9 cellular contexts compared by ENCODE assay signal in the genomic region with DNA sequence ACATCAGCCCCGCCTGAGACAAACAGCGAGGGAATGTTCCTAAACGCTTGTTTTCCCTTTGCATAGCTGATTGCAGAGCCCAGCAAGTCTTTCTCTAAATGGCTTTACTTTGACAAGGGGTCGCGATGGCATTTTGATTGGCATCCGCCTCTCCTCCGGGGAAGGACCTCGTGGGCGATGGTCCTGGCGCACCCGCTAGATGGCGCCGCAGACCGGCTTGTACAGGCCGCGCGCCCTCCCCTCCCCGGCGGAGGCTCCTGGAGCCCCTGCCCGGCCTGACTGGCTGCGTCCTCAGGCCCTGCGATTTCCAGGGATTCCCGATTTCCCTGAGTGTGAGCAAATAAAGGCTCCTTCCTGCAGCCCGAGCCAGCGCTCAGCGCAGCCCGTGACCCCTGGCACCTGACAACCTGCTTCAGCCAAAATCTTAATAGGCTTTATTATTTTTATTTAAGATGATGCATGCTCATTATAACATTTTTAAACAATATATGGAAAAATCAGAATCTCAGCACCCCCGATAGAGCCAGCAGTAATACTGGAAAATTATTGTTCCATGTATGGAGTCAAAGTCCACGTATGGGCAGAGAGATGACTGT.
DNase-seq lines count a peak whose midpoint lies in the region; ATAC-seq and TF ChIP-seq lines count a peak whose summit lies in the region.
"Had no signal": no experiment of that assay in that cellular context is flagged by ENCODE, and none has a peak within 500 bp of the region (broad histone marks: within the 10 kb centered on the region; RNA-seq: fewer than 3 reads in every experiment).

No MANE protein-coding gene starts in this region.

- H3K4me3 Mint-ChIP-seq in chondrocyte (ENCODE audit: unreplicated experiment): no peak overlapping the region
- no peak overlapping the region for H3K4me3 Mint-ChIP-seq in CD8-positive, alpha-beta memory T cell

- no peaks in the 10 kb centered on the region for H3K9me3 ChIP-seq in aorta (ENCODE audit: control insufficient read depth, low read length)
- no peaks in the 10 kb centered on the region for H3K9me3 ChIP-seq in CD8-positive, alpha-beta memory T cell (ENCODE audit: low read length)
- H3K9me3 ChIP-seq: BLaER1 had no signal

- no peaks in the 10 kb centered on the region for H3K36me3 ChIP-seq in H7 (replicated peaks; ENCODE audit: control insufficient read depth, insufficient read depth, low read length)
- no peaks in the 10 kb centered on the region for H3K36me3 ChIP-seq in aorta (ENCODE audit: control insufficient read depth in 1 of 2, insufficient read depth in 2 of 2, low read length in 1 of 2)
- no peaks in the 10 kb centered on the region for H3K36me3 ChIP-seq in CD8-positive, alpha-beta memory T cell (ENCODE audit: insufficient read depth, low read length)
- H3K36me3 ChIP-seq: BLaER1 had no signal

- WGBS in aorta, 2 donors: 10 to 13% methylated on average over 24 to 29 of the region's 29 CpGs

- H3K4me1 ChIP-seq in aorta (ENCODE audit: control insufficient read depth in 1 of 2, insufficient read depth in 2 of 2, low read length in 2 of 2): no peaks in the 10 kb centered on the region
- no peaks in the 10 kb centered on the region for H3K4me1 ChIP-seq in CD8-positive, alpha-beta memory T cell (ENCODE audit: insufficient read depth, low read length)
- H3K4me1 ChIP-seq: BLaER1 had no signal

- no peak overlapping the region for H3K27ac ChIP-seq in aorta (ENCODE audit: low read depth in 1 of 2, low read length in 2 of 2)
- H3K27ac ChIP-seq in CD8-positive, alpha-beta memory T cell (ENCODE audit: low read depth, low read length): no peak overlapping the region
- H3K27ac ChIP-seq: BLaER1 had no signal

- peaks cover 4% of the 10 kb centered on the region for H3K27me3 Mint-ChIP-seq in chondrocyte (ENCODE audit: low read depth)
- peaks cover 7 to 8% of the 10 kb centered on the region in 2 donors for H3K27me3 Mint-ChIP-seq in CD8-positive, alpha-beta memory T cell

- no peaks in the 10 kb centered on the region for H3K36me3 Mint-ChIP-seq in chondrocyte (ENCODE audit: low read depth)
- H3K36me3 Mint-ChIP-seq in CD8-positive, alpha-beta memory T cell: no peaks in the 10 kb centered on the region

- H3K4me3 ChIP-seq in H7 (ENCODE audit: insufficient read depth, low read depth, low read length) (no peak overlapping the region), aorta (ENCODE audit: low read length in 2 of 2) (no peak overlapping the region)
- H3K4me3 ChIP-seq in CD8-positive, alpha-beta memory T cell (ENCODE audit: low read length): no peak overlapping the region
- H3K4me3 ChIP-seq: BLaER1 had no signal

- H3K4me1 Mint-ChIP-seq in chondrocyte (ENCODE audit: low read depth): no peaks in the 10 kb centered on the region
- no peaks in the 10 kb centered on the region for H3K4me1 Mint-ChIP-seq in CD8-positive, alpha-beta memory T cell

- CTCF ChIA-PET in CD8-positive, alpha-beta memory T cell (lab: Charles Lee): no interaction called here

- no peaks in the 10 kb centered on the region for H3K9me3 Mint-ChIP-seq in chondrocyte (ENCODE audit: low read depth)
- H3K9me3 Mint-ChIP-seq in CD8-positive, alpha-beta memory T cell: peaks cover 0 to 2% (median 0%) of the 10 kb centered on the region in 5 donors

- ATAC-seq in aorta (ENCODE audit: low FRiP score): no peak

- H3K27me3 ChIP-seq in H7 (ENCODE audit: control insufficient read depth, insufficient read depth, low read length) (no peaks in the 10 kb centered on the region), aorta (ENCODE audit: control insufficient read depth in 1 of 2, insufficient read depth in 2 of 2, low read length in 1 of 2) (no peaks in the 10 kb centered on the region)
- no peaks in the 10 kb centered on the region for H3K27me3 ChIP-seq in CD8-positive, alpha-beta memory T cell (ENCODE audit: insufficient read depth, low read length, poor library complexity, severe bottlenecking)
- H3K27me3 ChIP-seq: BLaER1 had no signal

- peak; percentile 9 to 43 (median 28) for DNase-seq in NCI-H1417 (lab: John Stamatoyannopoulos, UW)
- DNase-seq in NCI-H1417 treated with DMSO at 0.1 percent for 48 hours (lab: John Stamatoyannopoulos, UW): no peak
- DNase-seq in H7: peak; percentile 93
- peak; percentile 31 for DNase-seq in NCI-H510A (lab: John Stamatoyannopoulos, UW)
- no peak for DNase-seq in chondrocyte (ENCODE audit: low spot score)
- DNase-seq in myocyte (ENCODE audit: low read depth): peak; percentile 4
- no peak for DNase-seq in aorta
- no peak for DNase-seq in CD8-positive, alpha-beta memory T cell

- POLR2A ChIA-PET in CD8-positive, alpha-beta memory T cell (lab: Charles Lee): no interaction called here

- no peak overlapping the region for H3K27ac Mint-ChIP-seq in chondrocyte (ENCODE audit: unreplicated experiment)
- no peak overlapping the region for H3K27ac Mint-ChIP-seq in CD8-positive, alpha-beta memory T cell

- intact Hi-C loops in aorta (cut with DNase I): loop anchor here in 1 of 2 donors (5.0 to 10.0 kb wide), 3 partner anchors 239 to 1339 kb away; no protein-coding TSS in a partner anchor

- peak; percentile 84 for TF ChIP-seq CTCF in chondrocyte (IDR thresholded peaks at IDR 0.05)

Comparison
In these comparisons a context has a peak if more than half of its experiments do, and no peak if none do; other contexts are left out.
1. DNase-seq: peak in NCI-H1417 (3 of 3), H7 (single experiment), NCI-H510A (single experiment) and myocyte (single experiment); none in NCI-H1417 treated with DMSO at 0.1 percent for 48 hours (single experiment), chondrocyte (single experiment), aorta (0 of 2) and CD8-positive, alpha-beta memory T cell (0 of 5).